ENCODE assay signal across 26 cellular contexts in the genomic region with DNA sequence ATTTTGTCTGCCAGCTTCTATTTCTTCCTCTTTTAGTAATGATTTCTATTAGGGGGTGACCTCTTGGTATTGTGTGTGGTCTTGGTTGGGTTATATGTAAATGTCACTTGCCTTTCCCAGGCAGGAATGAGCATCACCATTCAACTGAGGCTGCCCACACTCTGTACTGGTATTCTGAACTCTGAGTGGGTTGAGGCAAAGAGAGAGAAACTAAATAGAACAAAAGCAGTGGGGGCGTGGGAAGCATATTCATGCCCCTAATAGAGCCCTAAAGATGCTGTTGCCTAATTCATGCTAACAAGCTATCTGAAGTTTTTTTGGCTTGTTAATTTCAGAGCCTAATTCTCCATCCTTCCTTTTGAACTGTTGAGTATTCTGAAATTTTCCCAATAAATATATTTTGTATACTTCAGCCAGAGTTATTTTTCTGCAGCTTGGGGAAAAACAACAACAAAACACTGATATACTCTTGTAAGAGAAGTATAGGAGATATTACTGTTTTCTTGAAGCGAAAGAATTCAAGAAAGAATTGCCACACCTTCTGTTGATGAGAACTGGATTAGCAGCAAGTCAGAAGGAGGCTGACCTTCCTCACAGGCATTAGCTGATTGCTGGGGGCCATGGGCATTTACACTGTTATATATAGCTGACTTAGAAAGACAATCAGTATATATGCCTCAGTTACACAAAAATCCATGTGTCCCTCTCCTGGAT.
"Had no signal": no experiment of that assay in that cellular context is flagged by ENCODE, and none has a peak within 500 bp of the region (broad histone marks: within the 10 kb centered on the region; RNA-seq: fewer than 3 reads in every experiment).

No MANE protein-coding gene starts in this region.

- DNase-seq: activated CD4-positive, alpha-beta T cell treated with anti-CD3 and anti-CD28 coated beads for 36 hours; activated CD4-positive, CD25-positive, alpha-beta regulatory T cell; activated CD8-positive, alpha-beta memory T cell treated with anti-CD3 and anti-CD28 coated beads, Interleukin-2, amount 10 ng/mL, durations not matched to agents 7 days and 5 days; activated CD8-positive, alpha-beta T cell treated with anti-CD3 and anti-CD28 coated beads, Interleukin-2, amount 10 ng/mL, durations not matched to agents 7 days and 5 days; activated T-cell treated with anti-CD3 and anti-CD28 coated beads, Interleukin-2, amount 50 U/mL, for 48 hours; cerebellar nuclear complex; colonic mucosa; effector CD8-positive, alpha-beta T cell; islet precursor cell; left cardiac atrium; left ventricle myocardium superior; retina; sigmoid colon; stimulated activated CD4-positive, alpha-beta T cell treated with anti-CD3 and anti-CD28 coated beads, Interleukin-2, amount 100 ng/mL, for 48 hours; stimulated activated naive CD8-positive, alpha-beta T cell treated with anti-CD3 and anti-CD28 coated beads, Interleukin-15, Interleukin-2, amounts not matched to agents 100 U/mL and 50 U/mL, for 24 hours; T-helper 2 cell; upper lobe of left lung had no signal

- H3K27me3 ChIP-seq: cardiac muscle cell, colonic mucosa, gastroesophageal sphincter, hepatocyte, neutrophil, sigmoid colon, upper lobe of left lung, vagina had no signal

- H3K9me3 Mint-ChIP-seq: activated T-helper 2 cell treated with anti-CD3 and anti-CD28 coated beads, Interferon-gamma antibody, Interleukin-2, Interleukin-4, amounts not matched to agents 10 μg/mL and 5 μg/mL and 100 μg/mL, durations not matched to agents 14 hours and 24 hours and 36 hours had no signal

- H3K27ac ChIP-seq: cardiac muscle cell, colonic mucosa, gastroesophageal sphincter, hepatocyte, neutrophil, sigmoid colon, upper lobe of left lung, vagina had no signal

- H3K4me1 Mint-ChIP-seq: activated CD8-positive, alpha-beta memory T cell treated with anti-CD3 and anti-CD28 coated beads, Interleukin-2, amount 10 ng/mL, durations not matched to agents 7 days and 5 days had no signal

- H3K27ac Mint-ChIP-seq: activated CD4-positive, alpha-beta T cell treated with anti-CD3 and anti-CD28 coated beads for 36 hours; activated CD8-positive, alpha-beta memory T cell treated with anti-CD3 and anti-CD28 coated beads, Interleukin-2, amount 10 ng/mL, durations not matched to agents 7 days and 5 days; activated CD8-positive, alpha-beta T cell treated with anti-CD3 and anti-CD28 coated beads, Interleukin-2, amount 10 ng/mL, durations not matched to agents 7 days and 5 days; activated naive CD4-positive, alpha-beta T cell treated with anti-CD3 and anti-CD28 coated beads, Interleukin-2, amount 50 U/mL, for 72 hours; activated T-helper 2 cell treated with anti-CD3 and anti-CD28 coated beads, Interferon-gamma antibody, Interleukin-2, Interleukin-4, amounts not matched to agents 10 μg/mL and 5 μg/mL and 100 μg/mL, durations not matched to agents 14 hours and 24 hours and 36 hours; nephron; progenitor cell of endocrine pancreas had no signal

- H3K9me3 ChIP-seq: colonic mucosa, gastroesophageal sphincter, neutrophil, sigmoid colon, upper lobe of left lung, vagina had no signal

- H3K4me2 ChIP-seq: hepatocyte had no signal

- H3K4me3 ChIP-seq: cardiac muscle cell, colonic mucosa, gastroesophageal sphincter, hepatocyte, sigmoid colon, upper lobe of left lung, vagina had no signal

- H3K36me3 Mint-ChIP-seq: activated CD8-positive, alpha-beta memory T cell treated with anti-CD3 and anti-CD28 coated beads, Interleukin-2, amount 10 ng/mL, durations not matched to agents 7 days and 5 days; activated naive CD4-positive, alpha-beta T cell treated with anti-CD3 and anti-CD28 coated beads, Interleukin-2, amount 50 U/mL, for 72 hours had no signal

- ATAC-seq: activated CD4-positive, alpha-beta T cell treated with anti-CD3 and anti-CD28 coated beads for 36 hours; activated CD8-positive, alpha-beta memory T cell treated with anti-CD3 and anti-CD28 coated beads, Interleukin-2, amount 10 ng/mL, durations not matched to agents 7 days and 5 days; activated CD8-positive, alpha-beta T cell treated with anti-CD3 and anti-CD28 coated beads, Interleukin-2, amount 10 ng/mL, durations not matched to agents 7 days and 5 days; activated naive CD4-positive, alpha-beta T cell treated with anti-CD3 and anti-CD28 coated beads, Interleukin-2, amount 50 U/mL, for 72 hours; gastroesophageal sphincter; left cardiac atrium; left ventricle myocardium superior; stimulated activated naive CD8-positive, alpha-beta T cell treated with anti-CD3 and anti-CD28 coated beads, Interleukin-15, Interleukin-2, amounts not matched to agents 100 U/mL and 50 U/mL, for 24 hours had no signal

- H3K4me1 ChIP-seq: colonic mucosa, gastroesophageal sphincter, sigmoid colon, upper lobe of left lung had no signal

- H2AFZ ChIP-seq: hepatocyte had no signal

- H3K4me3 Mint-ChIP-seq: activated CD4-positive, alpha-beta T cell treated with anti-CD3 and anti-CD28 coated beads for 36 hours; activated CD8-positive, alpha-beta memory T cell treated with anti-CD3 and anti-CD28 coated beads, Interleukin-2, amount 10 ng/mL, durations not matched to agents 7 days and 5 days; activated CD8-positive, alpha-beta T cell treated with anti-CD3 and anti-CD28 coated beads, Interleukin-2, amount 10 ng/mL, durations not matched to agents 7 days and 5 days; nephron had no signal

- H3K36me3 ChIP-seq: cardiac muscle cell, colonic mucosa, gastroesophageal sphincter, neutrophil, sigmoid colon, upper lobe of left lung, vagina had no signal

- H3K79me2 ChIP-seq: hepatocyte had no signal
